8 cellular contexts compared by ENCODE assay signal in genomic region chr3:27666708-27667107, GRCh38. TPM values are rescaled to one million over a fixed set of nuclear protein-coding genes. Genes with fewer than 3 reads are reported as not detected.
DNase-seq lines count a peak whose midpoint lies in the region; ATAC-seq and TF ChIP-seq lines count a peak whose summit lies in the region.

No MANE protein-coding gene starts in this region.

- ATAC-seq in Right ventricle myocardium inferior (peak; percentile 71), sciatic nerve (peak; percentile 87)

- no peaks in the 10 kb centered on the region for H3K27me3 ChIP-seq in adipocyte (replicated peaks; ENCODE audit: control insufficient read depth, insufficient read depth, low read length)
- H3K27me3 ChIP-seq in right atrium auricular region, result no peaks in the 10 kb centered on the region

- peak; percentile 91 for DNase-seq in Right ventricle myocardium inferior (ENCODE audit: missing footprints)
- no peak for DNase-seq in cardiac septum (ENCODE audit: low spot score)
- peak; percentile 55 for DNase-seq in KG1 (lab: John Stamatoyannopoulos, UW)
- DNase-seq in adipocyte (ENCODE audit: low read depth), result peak; percentile 84
- DNase-seq in right atrium auricular region (ENCODE audit: low spot score), result peak; percentile 72
- DNase-seq in sciatic nerve (ENCODE audit: low spot score), result peak; percentile 76
- no peak for DNase-seq in activated CD8-positive, alpha-beta memory T cell treated with anti-CD3 and anti-CD28 coated beads for 24 hours
- no peak for DNase-seq in mesothelial cell of epicardium (ENCODE audit: low spot score in 2 of 2, unreplicated experiment in 2 of 2)

- TF ChIP-seq CTCF in right atrium auricular region (IDR thresholded peaks at IDR 0.05), result no peak
- no peak for TF ChIP-seq CTCF in mesothelial cell of epicardium (IDR thresholded peaks at IDR 0.05; ENCODE audit: unreplicated experiment)

- intact Hi-C loops in Right ventricle myocardium inferior (cut with DNase I), result no loop called here
- intact Hi-C loops in cardiac septum (cut with DNase I), result no loop called here
- intact Hi-C loops in sciatic nerve (cut with DNase I), result no loop called here

- H3K9ac ChIP-seq in adipocyte (ENCODE audit: low read length), result no peak overlapping the region

- H3K4me1 Mint-ChIP-seq in mesothelial cell of epicardium, result peaks cover 4% of the 10 kb centered on the region

- H3K27me3 Mint-ChIP-seq in mesothelial cell of epicardium (ENCODE audit: low read depth), result peaks cover 2% of the 10 kb centered on the region

- H3K9me3 ChIP-seq in adipocyte (ENCODE audit: control insufficient read depth, low read length), result no peaks in the 10 kb centered on the region
- no peaks in the 10 kb centered on the region for H3K9me3 ChIP-seq in right atrium auricular region

- H3K27ac Mint-ChIP-seq in mesothelial cell of epicardium, result no peak overlapping the region

- H3K4me3 ChIP-seq in adipocyte (ENCODE audit: low read length), result no peak overlapping the region
- H3K4me3 ChIP-seq in right atrium auricular region, result no peak overlapping the region

- no peak overlapping the region for H3K27ac ChIP-seq in right atrium auricular region

- H3K36me3 ChIP-seq in adipocyte (ENCODE audit: control insufficient read depth, insufficient read depth, low read length, severe bottlenecking) (no peaks in the 10 kb centered on the region), right atrium auricular region (no peaks in the 10 kb centered on the region)

- no peaks in the 10 kb centered on the region for H3K9me3 Mint-ChIP-seq in mesothelial cell of epicardium

- H3K4me1 ChIP-seq in adipocyte (ENCODE audit: control insufficient read depth, insufficient read depth, low read length), result peaks cover 6% of the 10 kb centered on the region
- no peaks in the 10 kb centered on the region for H3K4me1 ChIP-seq in right atrium auricular region

- H3K36me3 Mint-ChIP-seq in mesothelial cell of epicardium, result no peaks in the 10 kb centered on the region

- H3K4me3 Mint-ChIP-seq in mesothelial cell of epicardium, result no peak overlapping the region

RNA-seq across cellular contexts. Expression of gene EOMES, which starts 55.4 kb away (rescaled TPM):
- total RNA-seq in Right ventricle myocardium inferior (0.08 TPM), cardiac septum (not detected), right atrium auricular region (under 1 TPM in 1 of 2 donors, not detected in 1; 0.16 TPM), sciatic nerve (0.98 TPM), mesothelial cell of epicardium (not detected in 3 replicates)

Comparison
In these comparisons a context has a peak if more than half of its experiments do, and no peak if none do; other contexts are left out.
1. DNase-seq: peak in Right ventricle myocardium inferior (single experiment), KG1 (single experiment), adipocyte (single experiment), right atrium auricular region (single experiment) and sciatic nerve (single experiment); none in cardiac septum (single experiment), activated CD8-positive, alpha-beta memory T cell treated with anti-CD3 and anti-CD28 coated beads for 24 hours (single experiment) and mesothelial cell of epicardium (0 of 2).